ENCODE assay signal across 1 cellular context in genomic region chr12:93122089-93122488, GRCh38.
A peak's percentile ranks its signal among the peaks of the same experiment; 100 is the strongest.
TF ChIP-seq lines count a peak whose summit lies in the region.

No MANE protein-coding gene starts in this region.

TF ChIP-seq in HEK293, 187 proteins besides CTCF, POLR2A, EP300 and RAD21 (continued from another document):
- TF ChIP-seq SCRT2 (tag by site-specific recombination; IDR thresholded peaks at IDR 0.05): peak; percentile 78
- no peak for TF ChIP-seq KLF8 (tag by site-specific recombination; IDR thresholded peaks at IDR 0.05)
- TF ChIP-seq WT1 (tag by site-specific recombination; IDR thresholded peaks at IDR 0.05): no peak
- no peak for TF ChIP-seq GFI1B (tag by site-specific recombination; IDR thresholded peaks at IDR 0.05)
- TF ChIP-seq ZNF335 (tag by site-specific recombination; conservative IDR thresholded peaks at IDR 0.05): 0 out of 2 replicates have a peak, but pooled peaks have one; percentile 12
TF ChIP-seq in HEK293: peak in this region for 9.
